Comparison of ENCODE assay signal across 9 cellular contexts in the genomic region with DNA sequence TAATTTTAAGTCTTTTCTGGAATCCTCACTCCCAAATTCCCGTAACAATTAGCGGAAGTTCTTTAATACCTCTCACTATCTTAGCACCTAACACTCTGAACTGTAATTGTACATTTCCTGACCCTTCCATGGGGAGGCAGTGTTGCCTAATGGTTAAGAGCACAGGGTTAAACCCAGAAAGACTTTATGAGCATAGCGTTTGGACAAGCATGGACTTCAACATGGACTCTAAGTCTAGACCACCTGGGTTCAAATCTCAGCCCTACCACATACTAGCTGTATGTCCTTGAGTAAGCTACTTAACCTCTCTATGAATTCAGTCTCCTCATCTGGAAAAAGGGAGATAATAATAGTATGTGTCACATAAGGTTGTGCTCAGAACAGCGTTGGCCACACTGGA. TPM values are rescaled to one million over a fixed set of nuclear protein-coding genes. Genes with fewer than 3 reads are reported as not detected.
DNase-seq lines count a peak whose midpoint lies in the region; ATAC-seq, FAIRE-seq and TF ChIP-seq lines count a peak whose summit lies in the region.
"Had no signal": no experiment of that assay in that cellular context is flagged by ENCODE, and none has a peak within 500 bp of the region (broad histone marks: within the 10 kb centered on the region; RNA-seq: fewer than 3 reads in every experiment).

No MANE protein-coding gene starts in this region.

- TF ChIP-seq CTCF in Calu3 (IDR thresholded peaks at IDR 0.05; ENCODE audit: unreplicated experiment) (peak; percentile 57), bronchial epithelial cell (IDR thresholded peaks at IDR 0.05; ENCODE audit: insufficient read depth, low read length, severe bottlenecking) (peak; percentile 55)

- no peaks in the 10 kb centered on the region for H3K9me3 ChIP-seq in GM23248 (ENCODE audit: low read depth)
- H3K9me3 ChIP-seq: SJSA1 had no signal

- peaks cover 17% of the 10 kb centered on the region; the same call in 1 of the 2 replicates for H3F3A ChIP-seq in GM23248 (ENCODE audit: insufficient read depth)

- H4K20me1 ChIP-seq in GM23248 (ENCODE audit: insufficient read depth): peaks cover 12% of the 10 kb centered on the region; the same call in 1 of the 2 replicates

- no peak for ATAC-seq in HG03439 (IDR thresholded peaks at IDR 0.05; ENCODE audit: unreplicated experiment)
- no peak for ATAC-seq in HG03159 (IDR thresholded peaks at IDR 0.05; ENCODE audit: unreplicated experiment)

- peak; percentile 66 for DNase-seq in Calu3
- DNase-seq in GM23248: peak; percentile 50
- DNase-seq in NCI-H82 treated with DMSO at 0.1 percent for 48 hours (lab: John Stamatoyannopoulos, UW; ENCODE audit: unreplicated experiment): peak; percentile 31
- DNase-seq in bronchial epithelial cell (ENCODE audit: low read depth): peak; percentile 60
- peak; percentile 78 to 82 for DNase-seq in lung microvascular endothelial cell (ENCODE audit: low read depth in 2 of 2)
- no peak for DNase-seq in effector CD8-positive, alpha-beta T cell (lab: John Stamatoyannopoulos, UW)

- intact Hi-C loops in Calu3 (cut with micrococcal nuclease; ENCODE audit: unreplicated experiment): loop anchor here (1.0 to 5.0 kb wide), 2 partner anchors 181 to 281 kb away; no protein-coding TSS in a partner anchor

- peaks cover 2% of the 10 kb centered on the region for H3K9me3 Mint-ChIP-seq in Calu3 (ENCODE audit: low read depth, unreplicated experiment)

- in situ Hi-C loops in GM23248 (cut with MboI): no loop called here

- H3K36me3 Mint-ChIP-seq in Calu3 (ENCODE audit: insufficient read depth, unreplicated experiment): no peaks in the 10 kb centered on the region

- peak overlapping the region; percentile 16; the same call in 1 of the 2 replicates for H3K27ac ChIP-seq in GM23248
- H3K27ac ChIP-seq: SJSA1 had no signal

- H3K4me1 ChIP-seq in GM23248 (ENCODE audit: insufficient read depth): peaks cover 35% of the 10 kb centered on the region

- FAIRE-seq in bronchial epithelial cell (lab: Jason Lieb, UNC): peak; percentile 66

- peak overlapping the region; percentile 12 for H3K4me2 ChIP-seq in GM23248 (ENCODE audit: unreplicated experiment)

- H3K4me3 ChIP-seq in GM23248 (no peak overlapping the region), bronchial epithelial cell (ENCODE audit: low read depth, low read length) (no peak overlapping the region)
- H3K4me3 ChIP-seq: SJSA1 had no signal

- peaks cover 100% of the 10 kb centered on the region for H3K79me2 ChIP-seq in GM23248 (ENCODE audit: insufficient read depth)

- no peak overlapping the region for H3K4me3 Mint-ChIP-seq in Calu3 (ENCODE audit: low read depth, unreplicated experiment)

- H3K36me3 ChIP-seq in GM23248 (ENCODE audit: low read depth) (no peaks in the 10 kb centered on the region), bronchial epithelial cell (ENCODE audit: control insufficient read depth, insufficient read depth, low read length) (no peaks in the 10 kb centered on the region)

- H2AFZ ChIP-seq in GM23248: no peak overlapping the region

- no peaks in the 10 kb centered on the region for H3K27me3 ChIP-seq in GM23248 (replicated peaks; ENCODE audit: insufficient read depth)
- no peaks in the 10 kb centered on the region for H3K27me3 ChIP-seq in bronchial epithelial cell (ENCODE audit: control insufficient read depth, insufficient read depth, low read length)
- H3K27me3 ChIP-seq: SJSA1 had no signal

- H3K4me1 Mint-ChIP-seq in Calu3 (ENCODE audit: low read depth, unreplicated experiment): no peaks in the 10 kb centered on the region

- CTCF ChIA-PET in Calu3 (lab: Charles Lee): no interaction called here

- no TSS peak for BruUV-seq in Calu3 (replicated peaks; lab: Mats Ljungman, UMichigan)

- no peak overlapping the region for H3K9ac ChIP-seq in GM23248

- no peaks in the 10 kb centered on the region for H3K9me2 ChIP-seq in GM23248 (ENCODE audit: insufficient read depth)

- WGBS in GM23248 (ENCODE audit: low coverage in 1 of 2, low lambda C conversion rate in 2 of 2, missing lambda C conversion rate in 2 of 2), 2 experiments: 72 to 80% methylated on average over 4 of the region's 4 CpGs

- H3K27ac Mint-ChIP-seq in Calu3 (ENCODE audit: unreplicated experiment): no peak overlapping the region

- H3K27me3 Mint-ChIP-seq in Calu3 (ENCODE audit: unreplicated experiment): peaks cover 15% of the 10 kb centered on the region

RNA-seq across cellular contexts. Expression of a gene that starts 13.0 kb away (rescaled TPM):
- 0.66 and 0.86 TPM in 2 replicates for total RNA-seq in Calu3 (2022)
- 126 and 128 TPM in 2 replicates for total RNA-seq in GM23248 (2014; rRNA removed; shearing (Covaris generic))
- 187 and 191 TPM in 2 replicates for polyA plus RNA-seq in GM23248 (2016; fragmentation: Nextera tagmentation; extraction: Ambion mirVana)
- total RNA-seq in bronchial epithelial cell: 1.5 and 3.7 TPM in 2 replicates
- 0.20 and 0.65 TPM in 2 replicates for total RNA-seq in lung microvascular endothelial cell

RNA-seq across cellular contexts. Expression of a gene that starts 51.6 kb away (rescaled TPM):
- total RNA-seq in Calu3 (2022) (not detected in 2 replicates), bronchial epithelial cell (not detected in 2 replicates), lung microvascular endothelial cell (not detected in 2 replicates)
- not detected in 2 replicates for total RNA-seq in GM23248 (2014; rRNA removed; shearing (Covaris generic))
- polyA plus RNA-seq in GM23248 (2016; fragmentation: Nextera tagmentation; extraction: Ambion mirVana): not detected in 2 replicates
- total RNA-seq: SJSA1 had no signal

Comparison
In these comparisons a context has a peak if more than half of its experiments do, and no peak if none do; other contexts are left out.
1. RNA of a gene that starts 13.0 kb away (total RNA-seq): 126 to 128 TPM in GM23248; 1.5 to 3.7 TPM in bronchial epithelial cell, 0.66 to 0.86 TPM in Calu3 and 0.20 to 0.65 TPM in lung microvascular endothelial cell; every median in the first group is over 10 times any median in the second.